ENCODE assay signal across 1 cellular context in the genomic region with DNA sequence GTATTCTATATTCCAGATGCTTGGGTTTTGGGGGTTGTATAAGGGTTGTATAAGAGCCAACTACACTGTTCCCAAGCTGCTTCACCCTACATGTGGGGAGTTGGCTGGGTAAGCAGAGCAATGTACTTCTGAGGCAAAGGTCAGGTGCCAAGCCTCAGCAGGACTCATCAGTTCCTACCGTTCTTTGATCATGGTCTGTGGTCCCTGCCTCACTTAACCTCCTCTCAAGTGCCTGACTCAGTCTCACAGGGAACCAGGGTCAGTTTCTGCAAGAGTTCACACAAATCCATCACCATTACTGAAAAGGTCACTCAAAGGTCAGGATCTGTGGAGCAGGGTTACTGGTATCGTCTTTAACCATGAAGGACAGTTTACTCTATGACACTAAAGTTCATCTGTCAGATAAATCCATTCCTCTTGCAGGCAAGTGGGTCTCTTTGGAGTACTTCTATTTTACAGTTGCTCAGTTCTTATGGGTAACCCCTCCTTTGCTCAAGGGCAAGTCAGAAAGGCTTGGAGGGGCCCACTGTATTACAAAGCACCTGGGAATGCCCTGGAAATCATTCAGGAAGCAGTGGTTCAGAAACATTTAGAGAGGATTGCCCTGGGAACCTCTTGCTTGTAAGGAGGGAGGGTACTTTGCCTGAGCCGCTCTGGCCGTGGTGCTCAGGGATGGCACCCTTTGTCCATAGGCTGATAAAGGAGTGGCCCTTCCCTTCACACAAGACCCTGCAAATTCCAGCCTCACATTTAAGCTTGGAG.
TF ChIP-seq lines count a peak whose summit lies in the region.

No MANE protein-coding gene starts in this region.

TF ChIP-seq in GM23338, 12 proteins besides CTCF, POLR2A, EP300 and RAD21 (continued from another document):
- TF ChIP-seq ETS1 (IDR thresholded peaks at IDR 0.05) (no peak), ZNF331 (CRISPR knock-in tag; IDR thresholded peaks at IDR 0.05; ENCODE audit: low read depth) (no peak), ZNF462 (CRISPR knock-in tag; IDR thresholded peaks at IDR 0.05) (no peak), JUNB (IDR thresholded peaks at IDR 0.05; ENCODE audit: unreplicated experiment) (no peak)
- TF ChIP-seq, protein P1, sequence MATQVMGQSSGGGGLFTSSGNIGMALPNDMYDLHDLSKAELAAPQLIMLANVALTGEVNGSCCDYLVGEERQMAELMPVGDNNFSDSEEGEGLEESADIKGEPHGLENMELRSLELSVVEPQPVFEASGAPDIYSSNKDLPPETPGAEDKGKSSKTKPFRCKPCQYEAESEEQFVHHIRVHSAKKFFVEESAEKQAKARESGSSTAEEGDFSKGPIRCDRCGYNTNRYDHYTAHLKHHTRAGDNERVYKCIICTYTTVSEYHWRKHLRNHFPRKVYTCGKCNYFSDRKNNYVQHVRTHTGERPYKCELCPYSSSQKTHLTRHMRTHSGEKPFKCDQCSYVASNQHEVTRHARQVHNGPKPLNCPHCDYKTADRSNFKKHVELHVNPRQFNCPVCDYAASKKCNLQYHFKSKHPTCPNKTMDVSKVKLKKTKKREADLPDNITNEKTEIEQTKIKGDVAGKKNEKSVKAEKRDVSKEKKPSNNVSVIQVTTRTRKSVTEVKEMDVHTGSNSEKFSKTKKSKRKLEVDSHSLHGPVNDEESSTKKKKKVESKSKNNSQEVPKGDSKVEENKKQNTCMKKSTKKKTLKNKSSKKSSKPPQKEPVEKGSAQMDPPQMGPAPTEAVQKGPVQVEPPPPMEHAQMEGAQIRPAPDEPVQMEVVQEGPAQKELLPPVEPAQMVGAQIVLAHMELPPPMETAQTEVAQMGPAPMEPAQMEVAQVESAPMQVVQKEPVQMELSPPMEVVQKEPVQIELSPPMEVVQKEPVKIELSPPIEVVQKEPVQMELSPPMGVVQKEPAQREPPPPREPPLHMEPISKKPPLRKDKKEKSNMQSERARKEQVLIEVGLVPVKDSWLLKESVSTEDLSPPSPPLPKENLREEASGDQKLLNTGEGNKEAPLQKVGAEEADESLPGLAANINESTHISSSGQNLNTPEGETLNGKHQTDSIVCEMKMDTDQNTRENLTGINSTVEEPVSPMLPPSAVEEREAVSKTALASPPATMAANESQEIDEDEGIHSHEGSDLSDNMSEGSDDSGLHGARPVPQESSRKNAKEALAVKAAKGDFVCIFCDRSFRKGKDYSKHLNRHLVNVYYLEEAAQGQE (IDR thresholded peaks at IDR 0.05; ENCODE audit: unreplicated experiment), result no peak
